In the genomic region with DNA sequence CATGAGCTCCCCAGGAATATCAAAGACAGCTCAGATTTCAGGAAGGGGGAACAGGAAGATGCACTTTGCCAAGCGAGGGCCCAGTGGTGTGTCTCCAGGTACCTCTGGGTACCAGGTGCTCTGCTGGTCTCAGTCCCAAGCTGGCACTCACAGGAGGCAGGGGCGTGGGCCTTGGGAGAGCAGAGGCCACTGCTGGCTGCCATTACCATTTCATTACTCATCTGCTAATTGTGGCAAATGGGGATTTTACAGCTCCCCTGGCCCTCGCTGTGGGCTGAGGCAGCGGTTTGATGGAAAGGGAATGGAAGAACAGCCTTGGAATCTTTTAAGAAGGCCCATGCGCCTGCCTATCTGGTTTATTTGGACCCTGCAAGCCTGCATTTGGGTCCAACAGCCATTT, we compare ENCODE assay signal across 24 cellular contexts.
"Had no signal": no experiment of that assay in that cellular context is flagged by ENCODE, and none has a peak within 500 bp of the region (broad histone marks: within the 10 kb centered on the region; RNA-seq: fewer than 3 reads in every experiment).

No MANE protein-coding gene starts in this region.

- ATAC-seq: esophagus mucosa; gastrocnemius medialis; left lobe of liver; mucosa of descending colon; natural killer cell treated with Interleukin-12 subunit alpha and Interleukin-12 subunit beta and Interleukin-15 and Interleukin-18, amount 100 ng/mL, for 72 hours; stimulated activated memory B cell treated with anti-CD40 and anti-IgM and Interleukin-4, amounts not matched to agents 10 μg/mL and 1 μg/mL and 100 μg/mL, for 72 hours; stimulated activated naive CD8-positive, alpha-beta T cell treated with anti-CD3 and anti-CD28 coated beads, Interleukin-15, Interleukin-2, amounts not matched to agents 100 U/mL and 50 U/mL, for 24 hours; upper lobe of right lung had no signal

- H3K4me3 ChIP-seq: gastrocnemius medialis, lung, mucosa of descending colon, neural progenitor cell, prostate gland, right atrium auricular region, thoracic aorta, transverse colon, upper lobe of right lung, uterus had no signal

- H3K9me3 Mint-ChIP-seq: dendritic cell treated with granulocyte-macrophage colony-stimulating factor and Interleukin-4, amounts not matched to agents 40 ng/mL and 50 ng/mL, for 4 days; endodermal cell; memory B cell; mesothelial cell of epicardium; natural killer cell treated with Interleukin-12 subunit alpha and Interleukin-12 subunit beta and Interleukin-15 and Interleukin-18, amount 100 ng/mL, for 72 hours; neural progenitor cell; stimulated activated memory B cell treated with anti-CD40 and anti-IgM and Interleukin-4, amounts not matched to agents 10 μg/mL and 1 μg/mL and 100 μg/mL, for 72 hours had no signal

- H3K27ac ChIP-seq: epithelial cell of prostate, gastrocnemius medialis, neural progenitor cell, prostate gland, right atrium auricular region, thoracic aorta, transverse colon, upper lobe of right lung, uterus had no signal

- H3K36me3 Mint-ChIP-seq: memory B cell; mesothelial cell of epicardium; naive B cell; natural killer cell treated with Interleukin-12 subunit alpha and Interleukin-12 subunit beta and Interleukin-15 and Interleukin-18, amount 100 ng/mL, for 72 hours; neural progenitor cell; stimulated activated memory B cell treated with anti-CD40 and anti-IgM and Interleukin-4, amounts not matched to agents 10 μg/mL and 1 μg/mL and 100 μg/mL, for 72 hours had no signal

- H3K9me3 ChIP-seq: gastrocnemius medialis, mucosa of descending colon, prostate gland, right atrium auricular region, thoracic aorta, transverse colon, upper lobe of right lung, uterus had no signal

- DNase-seq: effector CD8-positive, alpha-beta T cell; endodermal cell; foreskin fibroblast; gastrocnemius medialis; mucosa of descending colon; naive B cell; stimulated activated CD4-positive, alpha-beta T cell treated with anti-CD3 and anti-CD28 coated beads, Interleukin-4, amount 100 ng/mL, for 4 hours; stimulated activated naive CD8-positive, alpha-beta T cell treated with anti-CD3 and anti-CD28 coated beads, Interleukin-15, Interleukin-2, amounts not matched to agents 100 U/mL and 50 U/mL, for 24 hours; transverse colon; upper lobe of right lung; uterus had no signal

- H3K27me3 Mint-ChIP-seq: memory B cell had no signal

- H3K36me3 ChIP-seq: gastrocnemius medialis, neural progenitor cell, prostate gland, right atrium auricular region, thoracic aorta, transverse colon, upper lobe of right lung, uterus had no signal

- H3K4me1 ChIP-seq: gastrocnemius medialis, prostate gland, transverse colon, upper lobe of right lung, uterus had no signal

- H3K27ac Mint-ChIP-seq: dendritic cell treated with granulocyte-macrophage colony-stimulating factor and Interleukin-4, amounts not matched to agents 40 ng/mL and 50 ng/mL, for 4 days; endodermal cell; memory B cell; mesothelial cell of epicardium; natural killer cell treated with Interleukin-12 subunit alpha and Interleukin-12 subunit beta and Interleukin-15 and Interleukin-18, amount 100 ng/mL, for 72 hours; neural progenitor cell; stimulated activated memory B cell treated with anti-CD40 and anti-IgM and Interleukin-4, amounts not matched to agents 10 μg/mL and 1 μg/mL and 100 μg/mL, for 72 hours had no signal

- H3K4me3 Mint-ChIP-seq: dendritic cell treated with granulocyte-macrophage colony-stimulating factor and Interleukin-4, amounts not matched to agents 40 ng/mL and 50 ng/mL, for 4 days; endodermal cell; memory B cell; mesothelial cell of epicardium; naive B cell; natural killer cell treated with Interleukin-12 subunit alpha and Interleukin-12 subunit beta and Interleukin-15 and Interleukin-18, amount 100 ng/mL, for 72 hours; neural progenitor cell; stimulated activated memory B cell treated with anti-CD40 and anti-IgM and Interleukin-4, amounts not matched to agents 10 μg/mL and 1 μg/mL and 100 μg/mL, for 72 hours had no signal
